ENCODE assay signal across 1 cellular context in genomic region chr15:31292391-31293020, GRCh38.
TF ChIP-seq lines count a peak whose summit lies in the region.

No MANE protein-coding gene starts in this region.

TF ChIP-seq in HepG2, 621 proteins besides CTCF, POLR2A, EP300 and RAD21:
- TF ChIP-seq ZNF333 (CRISPR knock-in tag; IDR thresholded peaks at IDR 0.05; ENCODE audit: borderline replicate concordance): no peak
- no peak for TF ChIP-seq ZNF883 (CRISPR knock-in tag; IDR thresholded peaks at IDR 0.05; ENCODE audit: not compliant biosample characterization)
- TF ChIP-seq, protein P1, sequence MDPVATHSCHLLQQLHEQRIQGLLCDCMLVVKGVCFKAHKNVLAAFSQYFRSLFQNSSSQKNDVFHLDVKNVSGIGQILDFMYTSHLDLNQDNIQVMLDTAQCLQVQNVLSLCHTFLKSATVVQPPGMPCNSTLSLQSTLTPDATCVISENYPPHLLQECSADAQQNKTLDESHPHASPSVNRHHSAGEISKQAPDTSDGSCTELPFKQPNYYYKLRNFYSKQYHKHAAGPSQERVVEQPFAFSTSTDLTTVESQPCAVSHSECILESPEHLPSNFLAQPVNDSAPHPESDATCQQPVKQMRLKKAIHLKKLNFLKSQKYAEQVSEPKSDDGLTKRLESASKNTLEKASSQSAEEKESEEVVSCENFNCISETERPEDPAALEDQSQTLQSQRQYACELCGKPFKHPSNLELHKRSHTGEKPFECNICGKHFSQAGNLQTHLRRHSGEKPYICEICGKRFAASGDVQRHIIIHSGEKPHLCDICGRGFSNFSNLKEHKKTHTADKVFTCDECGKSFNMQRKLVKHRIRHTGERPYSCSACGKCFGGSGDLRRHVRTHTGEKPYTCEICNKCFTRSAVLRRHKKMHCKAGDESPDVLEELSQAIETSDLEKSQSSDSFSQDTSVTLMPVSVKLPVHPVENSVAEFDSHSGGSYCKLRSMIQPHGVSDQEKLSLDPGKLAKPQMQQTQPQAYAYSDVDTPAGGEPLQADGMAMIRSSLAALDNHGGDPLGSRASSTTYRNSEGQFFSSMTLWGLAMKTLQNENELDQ (CRISPR knock-in tag; IDR thresholded peaks at IDR 0.05; ENCODE audit: borderline replicate concordance): no peak
- TF ChIP-seq SNAI1 (CRISPR knock-in tag; IDR thresholded peaks at IDR 0.05; ENCODE audit: borderline replicate concordance): no peak
- no peak for TF ChIP-seq KAT7 (CRISPR knock-in tag; IDR thresholded peaks at IDR 0.05; ENCODE audit: borderline replicate concordance)
- no peak for TF ChIP-seq RFX1 (IDR thresholded peaks at IDR 0.05)
- TF ChIP-seq AGO1 (IDR thresholded peaks at IDR 0.05; ENCODE audit: low read depth, low read length, poor library complexity, severe bottlenecking): no peak
- no peak for TF ChIP-seq ZBTB44 (CRISPR knock-in tag; IDR thresholded peaks at IDR 0.05)
- no peak for TF ChIP-seq SOX13 (IDR thresholded peaks at IDR 0.05)
- TF ChIP-seq SOX13 (CRISPR knock-in tag; conservative IDR thresholded peaks at IDR 0.05 in 1 of 2, IDR thresholded peaks at IDR 0.05 in 1 of 2): peak in 1 of 2 experiments; percentile 68; a peak in 1 of 4 replicates
- TF ChIP-seq RBM22 (optimal IDR thresholded peaks at IDR 0.05; ENCODE audit: low read length): no peak
- 0 out of 2 replicates have a peak, but pooled peaks have one; percentile 14 for TF ChIP-seq ZNF331 (CRISPR knock-in tag; IDR thresholded peaks at IDR 0.05)
- TF ChIP-seq NFATC3 (CRISPR knock-in tag; IDR thresholded peaks at IDR 0.05): no peak
- TF ChIP-seq ZMYM4 (CRISPR knock-in tag; IDR thresholded peaks at IDR 0.05): 0 out of 2 replicates have a peak, but pooled peaks have one; percentile 26
- no peak for TF ChIP-seq SKI (IDR thresholded peaks at IDR 0.05; ENCODE audit: partially characterized antibody)
- TF ChIP-seq BORCS8-MEF2B (CRISPR knock-in tag; IDR thresholded peaks at IDR 0.05): no peak
- no peak for TF ChIP-seq RORA (CRISPR knock-in tag; IDR thresholded peaks at IDR 0.05)
- no peak for TF ChIP-seq PAF1 (CRISPR knock-in tag; IDR thresholded peaks at IDR 0.05)
- peak; percentile 60; the same call in 1 of the 2 replicates for TF ChIP-seq SOX5 (CRISPR knock-in tag; IDR thresholded peaks at IDR 0.05; ENCODE audit: borderline replicate concordance)
- no peak for TF ChIP-seq SOX6 (IDR thresholded peaks at IDR 0.05)
- peak; percentile 61 for TF ChIP-seq SOX6 (CRISPR knock-in tag; IDR thresholded peaks at IDR 0.05)
- TF ChIP-seq TMF1 (CRISPR knock-in tag; IDR thresholded peaks at IDR 0.05; ENCODE audit: low read depth): no peak
- TF ChIP-seq CREB1 (IDR thresholded peaks at IDR 0.05): no peak
- no peak for TF ChIP-seq CREB1 (CRISPR knock-in tag; IDR thresholded peaks at IDR 0.05)
- no peak for TF ChIP-seq RXRA (CRISPR knock-in tag; IDR thresholded peaks at IDR 0.05)
- no peak for TF ChIP-seq PHB2 (IDR thresholded peaks at IDR 0.05; ENCODE audit: partially characterized antibody)
- TF ChIP-seq ZNF629 (CRISPR knock-in tag; conservative IDR thresholded peaks at IDR 0.05): no peak
- no peak for TF ChIP-seq CBX1 (IDR thresholded peaks at IDR 0.05; ENCODE audit: low read depth)
- TF ChIP-seq RARG (CRISPR knock-in tag; IDR thresholded peaks at IDR 0.05; ENCODE audit: low read depth): no peak
- TF ChIP-seq ZNF644 (CRISPR knock-in tag; IDR thresholded peaks at IDR 0.05; ENCODE audit: low read depth): peak; percentile 81
TF ChIP-seq in HepG2: peak in this region for 6.
